ENCODE assay signal across 1 cellular context in genomic region chr17:5111402-5112204, GRCh38.
TF ChIP-seq lines count a peak whose summit lies in the region.

ZNF232 (minus strand) TSS chr17:5111878; CDS start chr17:5111822, 56 bp downstream.

TF ChIP-seq in GM12878, 131 proteins besides CTCF, POLR2A, EP300 and RAD21 (continued from another document and continues in another):
- TF ChIP-seq SKIL (IDR thresholded peaks at IDR 0.05; ENCODE audit: low read depth, poor library complexity, severe bottlenecking) (no peak), MAX (IDR thresholded peaks at IDR 0.05; ENCODE audit: low read depth, low read length) (peak; percentile 86), STAT1 (conservative IDR thresholded peaks at IDR 0.05) (peak; percentile 76; the same call in 1 of the 2 replicates), RAD51 (IDR thresholded peaks at IDR 0.05) (peak; percentile 72; the same call in 1 of the 2 replicates), CBX5 (IDR thresholded peaks at IDR 0.05; ENCODE audit: low read depth) (0 out of 2 replicates have a peak, but pooled peaks have one; percentile 35), ZNF622 (IDR thresholded peaks at IDR 0.05) (no peak), E2F8 (IDR thresholded peaks at IDR 0.05; ENCODE audit: low read depth, partially characterized antibody) (no peak), ZNF217 (IDR thresholded peaks at IDR 0.05) (peak; percentile 18; the same call in 1 of the 2 replicates), CREB1 (IDR thresholded peaks at IDR 0.05; ENCODE audit: low read depth) (peak; percentile 58), FOXM1 (IDR thresholded peaks at IDR 0.05; ENCODE audit: low read depth, low read length) (no peak), KDM1A (IDR thresholded peaks at IDR 0.05; ENCODE audit: borderline replicate concordance) (no peak), RBBP5 (conservative IDR thresholded peaks at IDR 0.05) (no peak), SP1 (IDR thresholded peaks at IDR 0.05; ENCODE audit: low read depth, low read length) (no peak), ATF7 (IDR thresholded peaks at IDR 0.05; ENCODE audit: low read depth) (no peak), ELK1 (IDR thresholded peaks at IDR 0.05; ENCODE audit: low read depth, low read length) (peak; percentile 73), BHLHE40 (IDR thresholded peaks at IDR 0.05; ENCODE audit: borderline replicate concordance in 1 of 2, low read depth in 2 of 2, low read length in 1 of 2) (peak; percentile 88 to 97), LARP7 (IDR thresholded peaks at IDR 0.05) (peak; percentile 80), WRNIP1 (IDR thresholded peaks at IDR 0.05; ENCODE audit: borderline replicate concordance, low read depth, low read length) (no peak), SUPT20H (IDR thresholded peaks at IDR 0.05; ENCODE audit: borderline replicate concordance, control insufficient read depth, low read depth, low read length) (no peak), ZBTB4 (CRISPR knock-in tag; IDR thresholded peaks at IDR 0.05) (0 out of 2 replicates have a peak, but pooled peaks have one; percentile 9), GATAD2B (conservative IDR thresholded peaks at IDR 0.05; ENCODE audit: low read depth) (peak; percentile 83; the same call in 1 of the 2 replicates), SPI1 (IDR thresholded peaks at IDR 0.05; ENCODE audit: borderline replicate concordance, insufficient read depth, low read depth, low read length) (no peak), USF2 (IDR thresholded peaks at IDR 0.05; ENCODE audit: borderline replicate concordance, low read depth, low read length) (peak; percentile 27), YY1 (IDR thresholded peaks at IDR 0.05; ENCODE audit: low read depth, low read length) (0 out of 2 replicates have a peak, but pooled peaks have one; percentile 41), ZNF274 (IDR thresholded peaks at IDR 0.05; ENCODE audit: insufficient read depth, insufficient read length) (no peak), NFIC (IDR thresholded peaks at IDR 0.05; ENCODE audit: low read depth, low read length) (no peak), CUX1 (IDR thresholded peaks at IDR 0.05; ENCODE audit: insufficient replicate concordance, low read depth, low read length) (no peak), TCF7 (IDR thresholded peaks at IDR 0.05; ENCODE audit: borderline replicate concordance) (no peak; the same call in 1 of the 2 replicates), ZNF207 (IDR thresholded peaks at IDR 0.05; ENCODE audit: borderline replicate concordance) (no peak; the same call in 1 of the 2 replicates), SREBF2 (IDR thresholded peaks at IDR 0.05; ENCODE audit: low read length) (no peak), FOS (IDR thresholded peaks at IDR 0.05; ENCODE audit: borderline replicate concordance, extremely low read depth, insufficient read length) (no peak), SREBF1 (IDR thresholded peaks at IDR 0.05; ENCODE audit: low read length) (no peak), MTA2 (IDR thresholded peaks at IDR 0.05; ENCODE audit: low read depth) (no peak; the same call in 1 of the 2 replicates), HDAC2 (IDR thresholded peaks at IDR 0.05) (no peak), CBX3 (IDR thresholded peaks at IDR 0.05; ENCODE audit: borderline replicate concordance, low read depth) (no peak), CBFB (IDR thresholded peaks at IDR 0.05; ENCODE audit: low read depth) (0 out of 2 replicates have a peak, but pooled peaks have one; percentile 26), RUNX3 (IDR thresholded peaks at IDR 0.05; ENCODE audit: low read length) (no peak), NKRF (conservative IDR thresholded peaks at IDR 0.05) (peak; percentile 73; the same call in 1 of the 2 replicates), TCF3 (IDR thresholded peaks at IDR 0.05; ENCODE audit: borderline replicate concordance, insufficient read depth, low read depth, low read length) (no peak), KLF5 (IDR thresholded peaks at IDR 0.05; ENCODE audit: partially characterized antibody) (no peak), CHD2 (IDR thresholded peaks at IDR 0.05; ENCODE audit: borderline replicate concordance, low read depth, low read length) (peak; percentile 78), EGR1 (IDR thresholded peaks at IDR 0.05; ENCODE audit: borderline replicate concordance in 1 of 2, low read depth in 2 of 2, low read length in 2 of 2) (peak in 1 of 2 experiments; percentile 95; a peak in 2 of 3 replicates), NFYA (IDR thresholded peaks at IDR 0.05; ENCODE audit: borderline replicate concordance, low read depth, low read length) (no peak)
